ENCODE assay signal across 9 cellular contexts in genomic region chr2:105396254-105397024, GRCh38. TPM values are rescaled to one million over a fixed set of nuclear protein-coding genes. Genes with fewer than 3 reads are reported as not detected.
A peak's percentile ranks its signal among the peaks of the same experiment; 100 is the strongest.
DNase-seq lines count a peak whose midpoint lies in the region; ATAC-seq and TF ChIP-seq lines count a peak whose summit lies in the region.
"Had no signal": no experiment of that assay in that cellular context is flagged by ENCODE, and none has a peak within 500 bp of the region (broad histone marks: within the 10 kb centered on the region; RNA-seq: fewer than 3 reads in every experiment).

No MANE protein-coding gene starts in this region.

- WGBS in heart right ventricle, 2 donors = 59 to 73% methylated on average over 12 of the region's 12 CpGs

- ATAC-seq in heart right ventricle = no peak
- no peak for ATAC-seq in HG02840 (IDR thresholded peaks at IDR 0.05; ENCODE audit: low FRiP score, unreplicated experiment)
- no peak for ATAC-seq in natural killer cell
- no peak for ATAC-seq in HG03097 (IDR thresholded peaks at IDR 0.05; ENCODE audit: low FRiP score, unreplicated experiment)

- POLR2A ChIA-PET in HEK293 (lab: Yijun Ruan, JAX) = interaction anchor here (0.7 kb wide), 2 partner anchors 51 to 736 kb away, joined by 4 to 12 read pairs; no protein-coding TSS in a partner anchor

- H3K27ac ChIP-seq in HEK293 (ENCODE audit: extremely low read depth, low read depth, low read length) (no peak overlapping the region), heart right ventricle (peak overlapping the region in 9 of 10 donors; percentile 5 to 95 (median 92))
- H3K27ac ChIP-seq: right lobe of liver had no signal

- no peak overlapping the region for H3K27ac Mint-ChIP-seq in natural killer cell
- H3K27ac Mint-ChIP-seq in immature natural killer cell = no peak overlapping the region

- no peaks in the 10 kb centered on the region for H3K9me3 ChIP-seq in HEK293 (ENCODE audit: control insufficient read depth, insufficient read depth, low read depth, low read length)
- H3K9me3 ChIP-seq in heart right ventricle = no peaks in the 10 kb centered on the region
- H3K9me3 ChIP-seq: right lobe of liver had no signal

- CTCF ChIA-PET in HEK293 (lab: Yijun Ruan, JAX) = interaction anchor here (0.7 to 1.5 kb wide), 4 partner anchors 27 to 152 kb away, joined by 3 to 5 read pairs (median 4); no protein-coding TSS in a partner anchor

- H3K4me1 Mint-ChIP-seq in natural killer cell = peaks cover 0 to 6% of the 10 kb centered on the region in 2 donors
- peaks cover 6 to 11% of the 10 kb centered on the region in 2 donors for H3K4me1 Mint-ChIP-seq in immature natural killer cell

- H3K9me3 Mint-ChIP-seq in natural killer cell (no peaks in the 10 kb centered on the region), immature natural killer cell (peaks cover 0 to 2% (median 0%) of the 10 kb centered on the region in 6 donors)

- H3K4me1 ChIP-seq in HEK293 (ENCODE audit: control insufficient read depth, insufficient read depth, low read length) = peaks cover 7% of the 10 kb centered on the region; the same call in 1 of the 2 replicates
- peaks cover 15 to 92% (median 34%) of the 10 kb centered on the region in 9 donors for H3K4me1 ChIP-seq in heart right ventricle

- peak overlapping the region; percentile 38 for H3K4me3 ChIP-seq in HEK293 (ENCODE audit: low read depth, low read length)
- H3K4me3 ChIP-seq in heart right ventricle = peak overlapping the region in 5 of 10 donors; percentile 63 to 75 (median 71)

- H3K36me3 ChIP-seq in HEK293 (ENCODE audit: control insufficient read depth in 2 of 2, insufficient read depth in 1 of 2, low read length in 2 of 2) = peaks cover 0 to 26% of the 10 kb centered on the region in 2 experiments; a peak in 1 of 3 replicates
- peaks cover 0 to 17% (median 0%) of the 10 kb centered on the region in 9 donors for H3K36me3 ChIP-seq in heart right ventricle
- H3K36me3 ChIP-seq: right lobe of liver had no signal

- H3K4me3 Mint-ChIP-seq in natural killer cell (no peak overlapping the region), immature natural killer cell (no peak overlapping the region)

- H3K27me3 Mint-ChIP-seq in natural killer cell (ENCODE audit: low read depth in 2 of 2) (peaks cover 32 to 43% of the 10 kb centered on the region in 2 donors), immature natural killer cell (ENCODE audit: low read depth in 3 of 3) (peaks cover 4 to 20% (median 12%) of the 10 kb centered on the region in 3 donors)

- H3K36me3 Mint-ChIP-seq in natural killer cell (no peaks in the 10 kb centered on the region), immature natural killer cell (no peaks in the 10 kb centered on the region)

- no peak for TF ChIP-seq CTCF in HEK293 (tag by site-specific recombination; IDR thresholded peaks at IDR 0.05)
- TF ChIP-seq CTCF in heart right ventricle (IDR thresholded peaks at IDR 0.05) = no peak
- TF ChIP-seq CTCF in natural killer cell (IDR thresholded peaks at IDR 0.05) = no peak

- peaks cover 0 to 36% (median 13%) of the 10 kb centered on the region in 7 donors for H3K27me3 ChIP-seq in heart right ventricle
- H3K27me3 ChIP-seq: right lobe of liver had no signal

- intact Hi-C loops in heart right ventricle (cut with DNase I) (loop anchor here in 1 of 10 donors (10.0 kb wide), 1 partner anchor 528 kb away; no protein-coding TSS in a partner anchor), natural killer cell (cut with micrococcal nuclease) (no loop called here)

- DNase-seq in activated CD4-positive, alpha-beta T cell treated with anti-CD3 and anti-CD28 coated beads, Interleukin-2, amount 50 U/mL, for 4 hours = peak; percentile 38 to 53
- DNase-seq in heart right ventricle = no peak
- peak; percentile 32 to 75 for DNase-seq in stimulated activated CD4-positive, alpha-beta T cell treated with anti-CD3 and anti-CD28 coated beads, Interleukin-4, amount 100 ng/mL, for 4 hours
- no peak for DNase-seq in natural killer cell
- DNase-seq in immature natural killer cell = no peak

TF ChIP-seq in HEK293, 187 proteins besides CTCF, POLR2A, EP300 and RAD21 (continues in another document):
- TF ChIP-seq ZNF626 (tag by site-specific recombination; IDR thresholded peaks at IDR 0.05) = no peak
- no peak for TF ChIP-seq BCL6B (tag by site-specific recombination; IDR thresholded peaks at IDR 0.05)
- no peak for TF ChIP-seq BCL11B (tag by site-specific recombination; IDR thresholded peaks at IDR 0.05; ENCODE audit: low read depth)
- TF ChIP-seq ZNF350 (tag by site-specific recombination; IDR thresholded peaks at IDR 0.05) = no peak
- no peak for TF ChIP-seq ZNF555 (tag by site-specific recombination; conservative IDR thresholded peaks at IDR 0.05)
- no peak for TF ChIP-seq ZNF624 (tag by site-specific recombination; IDR thresholded peaks at IDR 0.05)
- TF ChIP-seq INSM2 (tag by site-specific recombination; IDR thresholded peaks at IDR 0.05) = 0 out of 2 replicates have a peak, but pooled peaks have one; percentile 14
- TF ChIP-seq TRIM28 (IDR thresholded peaks at IDR 0.05; ENCODE audit: borderline replicate concordance, low read length) = no peak
- TF ChIP-seq GLI4 (tag by site-specific recombination; IDR thresholded peaks at IDR 0.05) = no peak
- TF ChIP-seq ZNF223 (tag by site-specific recombination; IDR thresholded peaks at IDR 0.05) = no peak
- no peak for TF ChIP-seq KLF8 (tag by site-specific recombination; IDR thresholded peaks at IDR 0.05)
- no peak for TF ChIP-seq TCF7L2 (IDR thresholded peaks at IDR 0.05; ENCODE audit: borderline replicate concordance, low read depth, low read length)
- no peak for TF ChIP-seq ZNF354C (tag by site-specific recombination; IDR thresholded peaks at IDR 0.05; ENCODE audit: borderline replicate concordance, low read depth)
- no peak for TF ChIP-seq GLIS2 (tag by site-specific recombination; IDR thresholded peaks at IDR 0.05)
- TF ChIP-seq ZNF362 (tag by site-specific recombination; IDR thresholded peaks at IDR 0.05) = peak; percentile 72; the same call in 1 of the 2 replicates

RNA-seq across cellular contexts. Expression of gene FHL2, which starts 2.4 kb away (rescaled TPM):
- total RNA-seq in heart right ventricle (1,000 to 10,000 TPM in 9 of 10 donors, 100 to 1,000 TPM in 1; 598 to 2,354 (median 1,687) TPM), natural killer cell (1 to 10 TPM in 1 of 3 donors, under 1 TPM in 2; 0.26 to 1.3 (median 0.84) TPM)
- polyA plus RNA-seq in heart right ventricle (100 to 1,000 TPM; 437 to 653 TPM), immature natural killer cell (under 1 TPM in 2 of 3 donors, not detected in 1; 0.15 to 0.29 TPM)

RNA-seq across cellular contexts. Expression of gene C2orf49, which starts 59.1 kb away (rescaled TPM):
- total RNA-seq in heart right ventricle = 10 to 100 TPM; 12.2 to 22.9 (median 17.2) TPM
- 1 to 10 TPM; 9.0 to 9.1 TPM for polyA plus RNA-seq in heart right ventricle
- total RNA-seq in natural killer cell = 10 to 100 TPM; 19.4 to 23.5 (median 23.2) TPM
- 10 to 100 TPM in 2 of 3 donors, 1 to 10 TPM in 1; 4.6 to 12.2 (median 11.1) TPM for polyA plus RNA-seq in immature natural killer cell

Comparison
In these comparisons a context has a peak if more than half of its experiments do, and no peak if none do; other contexts are left out.
1. DNase-seq: peak in activated CD4-positive, alpha-beta T cell treated with anti-CD3 and anti-CD28 coated beads, Interleukin-2, amount 50 U/mL, for 4 hours (2 of 2) and stimulated activated CD4-positive, alpha-beta T cell treated with anti-CD3 and anti-CD28 coated beads, Interleukin-4, amount 100 ng/mL, for 4 hours (2 of 2); none in heart right ventricle (0 of 2), natural killer cell (single experiment) and immature natural killer cell (0 of 3).
2. RNA of gene FHL2, which starts 2.4 kb away (total RNA-seq): 598 to 2,354 TPM in heart right ventricle; 0.26 to 1.3 TPM in natural killer cell; every median in the first group is over 100 times any median in the second.